In genomic region chr20:43590392-43591303, GRCh38 we compare ENCODE assay signal across 8 cellular contexts. TPM values are rescaled to one million over a fixed set of nuclear protein-coding genes. Genes with fewer than 3 reads are reported as not detected.
DNase-seq lines count a peak whose midpoint lies in the region; ATAC-seq and TF ChIP-seq lines count a peak whose summit lies in the region.

IFT52 (plus strand) TSS chr20:43590937; CDS start chr20:43594699, 3,762 bp downstream.

- no peak for TF ChIP-seq CTCF in BJ (IDR thresholded peaks at IDR 0.05; ENCODE audit: insufficient read depth, low read depth, low read length)

- peak within 1 kb of the TSS; percentile 96 for H3K4me3 ChIP-seq in BJ (ENCODE audit: low read depth, low read length)

- ATAC-seq in GM19324 (IDR thresholded peaks at IDR 0.05; ENCODE audit: low FRiP score, unreplicated experiment) (peak; percentile 98), HG03469 (IDR thresholded peaks at IDR 0.05; ENCODE audit: unreplicated experiment) (peak; percentile 99), left lobe of liver (peak; percentile 94)

- H3K27me3 ChIP-seq in BJ (ENCODE audit: control insufficient read depth, insufficient read depth, low read length): no peaks in the 10 kb centered on the region

- no peaks in the 10 kb centered on the region; the same call in 1 of the 2 replicates for H3K36me3 ChIP-seq in BJ (ENCODE audit: control insufficient read depth, insufficient read depth, low read length)

- CTCF ChIA-PET in BJ (lab: Yijun Ruan, JAX): interaction anchor here (2.6 kb wide), 1 partner anchor 53 kb away, joined by 12 read pairs; no protein-coding TSS in a partner anchor

- DNase-seq in BJ (ENCODE audit: low read depth) (peak; percentile 43), NCI-H69 (lab: John Stamatoyannopoulos, UW) (peak; percentile 92), dedifferentiated amniotic fluid mesenchymal stem cell (ENCODE audit: extremely low spot score) (peak; percentile 86), left lobe of liver (ENCODE audit: low spot score) (peak; percentile 94)
- DNase-seq in activated CD4-positive, alpha-beta T cell treated with anti-CD3 and anti-CD28 coated beads, Interleukin-2, amount 50 U/mL, for 1 hour: peak; percentile 85
- DNase-seq in stimulated activated CD4-positive, alpha-beta T cell treated with anti-CD3 and anti-CD28 coated beads, Interleukin-2, amount 100 ng/mL, for 4 hours (ENCODE audit: low read depth): peak; percentile 84

- POLR2A ChIA-PET in BJ (lab: Charles Lee): interaction anchor here (0.6 to 1.3 kb wide), 3 partner anchors 116 to 1966 kb away, joined by 4 to 6 read pairs (median 5); no protein-coding TSS in a partner anchor

RNA-seq across cellular contexts. Expression of gene IFT52, which starts in this region (rescaled TPM):
- polyA plus RNA-seq in BJ (2011; rRNA removed): 47.4 and 47.6 TPM in 2 replicates
- polyA minus RNA-seq in BJ (2011; rRNA and poly(A)+ RNA removed): 31.1 and 32.9 TPM in 2 replicates
- total RNA-seq in left lobe of liver: 4.4 TPM

Comparison
In these comparisons a context has a peak if more than half of its experiments do, and no peak if none do; other contexts are left out.
1. Peak in every context shown above with its lines: DNase-seq, ATAC-seq and H3K4me3 ChIP-seq.
2. DNase-seq: peak in every context shown above with its lines; median percentile 94 in left lobe of liver; 92 in NCI-H69; 86 in dedifferentiated amniotic fluid mesenchymal stem cell; 85 in activated CD4-positive, alpha-beta T cell treated with anti-CD3 and anti-CD28 coated beads, Interleukin-2, amount 50 U/mL, for 1 hour; 84 in stimulated activated CD4-positive, alpha-beta T cell treated with anti-CD3 and anti-CD28 coated beads, Interleukin-2, amount 100 ng/mL, for 4 hours; 43 in BJ.